23 cellular contexts compared by ENCODE assay signal in genomic region chr10:71463111-71463510, GRCh38.
"Had no signal": no experiment of that assay in that cellular context is flagged by ENCODE, and none has a peak within 500 bp of the region (broad histone marks: within the 10 kb centered on the region; RNA-seq: fewer than 3 reads in every experiment).

No MANE protein-coding gene starts in this region.

- DNase-seq: activated CD4-positive, alpha-beta memory T cell treated with anti-CD3 and anti-CD28 coated beads for 36 hours; activated CD4-positive, alpha-beta T cell treated with anti-CD3 and anti-CD28 coated beads for 36 hours; activated CD4-positive, alpha-beta T cell treated with anti-CD3 and anti-CD28 coated beads, Interleukin-2, amount 10 ng/mL, durations not matched to agents 24 days and 14 days; activated CD4-positive, CD25-positive, alpha-beta regulatory T cell; activated CD4-positive, CD25-positive, alpha-beta regulatory T cell treated with anti-CD3 and anti-CD28 coated beads, Interleukin-2, amount 50 U/mL, for 72 hours; activated CD8-positive, alpha-beta memory T cell treated with anti-CD3 and anti-CD28 coated beads, Interleukin-2, amount 10 ng/mL, durations not matched to agents 7 days and 5 days; activated CD8-positive, alpha-beta memory T cell treated with anti-CD3 and anti-CD28 coated beads, Interleukin-2, amount 50 U/mL, for 4 hours; activated CD8-positive, alpha-beta T cell treated with anti-CD3 and anti-CD28 coated beads, Interleukin-2, amount 10 ng/mL, durations not matched to agents 7 days and 5 days; activated gamma-delta T cell; activated naive CD4-positive, alpha-beta T cell treated with anti-CD3 and anti-CD28 coated beads, Interleukin-2, amount 50 U/mL, for 16 hours; activated naive CD4-positive, alpha-beta T cell treated with Interleukin-2 at 50 U/mL for 16 hours; activated T-cell treated with anti-CD3 and anti-CD28 coated beads for 4 hours; activated T-cell treated with anti-CD3 and anti-CD28 coated beads, Interleukin-2, amount 50 U/mL, for 24 hours; activated T-cell treated with anti-CD3 and anti-CD28 coated beads, Interleukin-2, amount 50 U/mL, for 72 hours; amniotic stem cell; brain microvascular endothelial cell; effector memory CD4-positive, alpha-beta T cell; endodermal cell; foreskin fibroblast; head of caudate nucleus; T-helper 2 cell had no signal

- H3K4me3 ChIP-seq: coronary artery, dorsolateral prefrontal cortex had no signal

- H3K27ac ChIP-seq: brain microvascular endothelial cell, coronary artery had no signal

- H3K36me3 ChIP-seq: brain microvascular endothelial cell had no signal

- H3K27me3 ChIP-seq: brain microvascular endothelial cell had no signal
